ENCODE assay signal across 8 cellular contexts in genomic region chr3:158167737-158168469, GRCh38. TPM values are rescaled to one million over a fixed set of nuclear protein-coding genes. Genes with fewer than 3 reads are reported as not detected.
DNase-seq lines count a peak whose midpoint lies in the region; ATAC-seq and TF ChIP-seq lines count a peak whose summit lies in the region.

No MANE protein-coding gene starts in this region.

- TF ChIP-seq CTCF in CD8-positive, alpha-beta T cell (IDR thresholded peaks at IDR 0.05) = no peak
- TF ChIP-seq CTCF in left lung (IDR thresholded peaks at IDR 0.05) (no peak), testis (IDR thresholded peaks at IDR 0.05) (no peak)

- DNase-seq in CD8-positive, alpha-beta T cell = no peak
- DNase-seq in HT1080 (ENCODE audit: low read depth) (peak; percentile 97), left lung (no peak), GM19240 (ENCODE audit: insufficient read length, low spot score) (no peak), NCI-H446 (lab: John Stamatoyannopoulos, UW) (no peak), testis (no peak)
- peak; percentile 24 for DNase-seq in activated CD8-positive, alpha-beta T cell treated with anti-CD3 and anti-CD28 coated beads, Interleukin-2, amount 10 ng/mL, durations not matched to agents 7 days and 5 days

- peak; percentile 26 for ATAC-seq in CD8-positive, alpha-beta T cell
- peak; percentile 30 for ATAC-seq in activated CD8-positive, alpha-beta T cell treated with anti-CD3 and anti-CD28 coated beads, Interleukin-2, amount 10 ng/mL, durations not matched to agents 7 days and 5 days
- ATAC-seq in left lung (peak; percentile 90), GM21360 (IDR thresholded peaks at IDR 0.05; ENCODE audit: unreplicated experiment) (no peak)

- H3K27me3 ChIP-seq in CD8-positive, alpha-beta T cell (ENCODE audit: insufficient read depth, low read length) = no peaks in the 10 kb centered on the region
- H3K27me3 ChIP-seq in left lung = no peaks in the 10 kb centered on the region
- no peaks in the 10 kb centered on the region for H3K27me3 ChIP-seq in testis

- H3K9me3 Mint-ChIP-seq in CD8-positive, alpha-beta T cell = no peaks in the 10 kb centered on the region
- H3K9me3 Mint-ChIP-seq in activated CD8-positive, alpha-beta T cell treated with anti-CD3 and anti-CD28 coated beads, Interleukin-2, amount 10 ng/mL, durations not matched to agents 7 days and 5 days (ENCODE audit: insufficient read depth) = no peaks in the 10 kb centered on the region

- WGBS in testis, 2 donors = 76 to 80% methylated on average over 6 of the region's 6 CpGs

- CTCF ChIA-PET in CD8-positive, alpha-beta T cell (lab: Charles Lee) = interaction anchor here (1.4 kb wide), 1 partner anchor 24 kb away, joined by 3 read pairs; no protein-coding TSS in a partner anchor
- CTCF ChIA-PET in activated CD8-positive, alpha-beta T cell treated with anti-CD3 and anti-CD28 coated beads, Interleukin-2, amount 10 ng/mL, durations not matched to agents 7 days and 5 days (lab: Charles Lee) = no interaction called here

- peaks cover 52% of the 10 kb centered on the region for H3K36me3 Mint-ChIP-seq in CD8-positive, alpha-beta T cell
- H3K36me3 Mint-ChIP-seq in activated CD8-positive, alpha-beta T cell treated with anti-CD3 and anti-CD28 coated beads, Interleukin-2, amount 10 ng/mL, durations not matched to agents 7 days and 5 days (ENCODE audit: low read depth) = peaks cover 10% of the 10 kb centered on the region

- H3K9me3 ChIP-seq in CD8-positive, alpha-beta T cell (ENCODE audit: low read length) = no peaks in the 10 kb centered on the region
- H3K9me3 ChIP-seq in left lung (no peaks in the 10 kb centered on the region), testis (no peaks in the 10 kb centered on the region)

- intact Hi-C loops in CD8-positive, alpha-beta T cell (cut with DNase I, micrococcal nuclease) = no loop called here
- intact Hi-C loops in left lung (cut with DNase I) (no loop called here), testis (cut with DNase I; ENCODE audit: low total_unique reads) (no loop called here)

- no peak overlapping the region for H3K4me3 ChIP-seq in CD8-positive, alpha-beta T cell (ENCODE audit: low read depth, low read length)
- H3K4me3 ChIP-seq in left lung (no peak overlapping the region), testis (no peak overlapping the region)

- no peak overlapping the region for H3K4me3 Mint-ChIP-seq in CD8-positive, alpha-beta T cell
- no peak overlapping the region for H3K4me3 Mint-ChIP-seq in activated CD8-positive, alpha-beta T cell treated with anti-CD3 and anti-CD28 coated beads, Interleukin-2, amount 10 ng/mL, durations not matched to agents 7 days and 5 days

- TF ChIP-seq POLR2A in testis (IDR thresholded peaks at IDR 0.05) = no peak

- POLR2A ChIA-PET in CD8-positive, alpha-beta T cell (lab: Charles Lee) = no interaction called here
- POLR2A ChIA-PET in activated CD8-positive, alpha-beta T cell treated with anti-CD3 and anti-CD28 coated beads, Interleukin-2, amount 10 ng/mL, durations not matched to agents 7 days and 5 days (lab: Charles Lee) = no interaction called here

- no peaks in the 10 kb centered on the region for H3K36me3 ChIP-seq in CD8-positive, alpha-beta T cell (ENCODE audit: insufficient read depth, low read length)
- H3K36me3 ChIP-seq in left lung = no peaks in the 10 kb centered on the region
- H3K36me3 ChIP-seq in testis (ENCODE audit: low read depth, missing control alignments) = no peaks in the 10 kb centered on the region

- no peak overlapping the region for H3K27ac Mint-ChIP-seq in CD8-positive, alpha-beta T cell
- no peak overlapping the region for H3K27ac Mint-ChIP-seq in activated CD8-positive, alpha-beta T cell treated with anti-CD3 and anti-CD28 coated beads, Interleukin-2, amount 10 ng/mL, durations not matched to agents 7 days and 5 days

- no peaks in the 10 kb centered on the region for H3K4me1 ChIP-seq in CD8-positive, alpha-beta T cell (ENCODE audit: insufficient read depth, low read length)
- peaks cover 0 to 12% of the 10 kb centered on the region in 2 donors for H3K4me1 ChIP-seq in left lung
- H3K4me1 ChIP-seq in testis = no peaks in the 10 kb centered on the region

- no peaks in the 10 kb centered on the region for H3K27me3 Mint-ChIP-seq in CD8-positive, alpha-beta T cell (ENCODE audit: low read depth)
- no peaks in the 10 kb centered on the region for H3K27me3 Mint-ChIP-seq in activated CD8-positive, alpha-beta T cell treated with anti-CD3 and anti-CD28 coated beads, Interleukin-2, amount 10 ng/mL, durations not matched to agents 7 days and 5 days (ENCODE audit: low read depth)

- peaks cover 7% of the 10 kb centered on the region for H3K4me1 Mint-ChIP-seq in CD8-positive, alpha-beta T cell (ENCODE audit: low read depth)
- peaks cover 14% of the 10 kb centered on the region for H3K4me1 Mint-ChIP-seq in activated CD8-positive, alpha-beta T cell treated with anti-CD3 and anti-CD28 coated beads, Interleukin-2, amount 10 ng/mL, durations not matched to agents 7 days and 5 days (ENCODE audit: low read depth)

- no peak overlapping the region for H3K27ac ChIP-seq in CD8-positive, alpha-beta T cell (ENCODE audit: low read depth, low read length)
- H3K27ac ChIP-seq in left lung = no peak overlapping the region
- H3K27ac ChIP-seq in testis = no peak overlapping the region

RNA-seq across cellular contexts. Expression of gene RSRC1, which starts 58.0 kb away (rescaled TPM):
- 10 to 100 TPM; 21.8 to 25.0 TPM for total RNA-seq in CD8-positive, alpha-beta T cell
- total RNA-seq in HT1080 (2014; rRNA removed; shearing (Covaris generic)) = 41.1 and 48.3 TPM in 2 replicates
- polyA plus RNA-seq in HT1080 (2015; cell fraction: cytosol; rRNA removed) = 33.2 and 44.3 TPM in 2 replicates
- 30.5 and 34.7 TPM in 2 replicates for polyA plus RNA-seq in HT1080 (2015; cell fraction: nucleus; rRNA removed)
- 10 to 100 TPM; 44.9 to 47.9 TPM for total RNA-seq in activated CD8-positive, alpha-beta T cell treated with anti-CD3 and anti-CD28 coated beads, Interleukin-2, amount 10 ng/mL, durations not matched to agents 7 days and 5 days
- total RNA-seq in left lung = 10 to 100 TPM; 25.2 to 26.3 TPM
- 10 to 100 TPM; 43.8 to 53.3 TPM for total RNA-seq in testis
- 12.6 TPM for polyA plus RNA-seq in testis (ENCODE audit: insufficient read depth, low read depth, low replicate concordance)

Comparison
In these comparisons a context has a peak if more than half of its experiments do, and no peak if none do; other contexts are left out.
1. DNase-seq: peak in HT1080 (single experiment) and activated CD8-positive, alpha-beta T cell treated with anti-CD3 and anti-CD28 coated beads, Interleukin-2, amount 10 ng/mL, durations not matched to agents 7 days and 5 days (single experiment); none in CD8-positive, alpha-beta T cell (0 of 7), left lung (0 of 2), GM19240 (single experiment), NCI-H446 (0 of 2) and testis (single experiment).